12 cellular contexts compared by ENCODE assay signal in genomic region chr7:121023683-121024507, GRCh38. TPM values are rescaled to one million over a fixed set of nuclear protein-coding genes. Genes with fewer than 3 reads are reported as not detected.
A peak's percentile ranks its signal among the peaks of the same experiment; 100 is the strongest.
DNase-seq lines count a peak whose midpoint lies in the region; ATAC-seq, FAIRE-seq and TF ChIP-seq lines count a peak whose summit lies in the region.
"Had no signal": no experiment of that assay in that cellular context is flagged by ENCODE, and none has a peak within 500 bp of the region (broad histone marks: within the 10 kb centered on the region; RNA-seq: fewer than 3 reads in every experiment).

No MANE protein-coding gene starts in this region.

- no peak overlapping the region for H3K4me3 ChIP-seq in heart right ventricle

- H3K36me3 Mint-ChIP-seq in nephron progenitor cell (ENCODE audit: low read depth): peaks cover 19% of the 10 kb centered on the region

- intact Hi-C loops in heart right ventricle (cut with DNase I) (no loop called here), Right ventricle myocardium superior (cut with DNase I) (no loop called here)

- peaks cover 7 to 81% (median 58%) of the 10 kb centered on the region in 9 donors for H3K4me1 ChIP-seq in heart right ventricle

- H3K9me3 Mint-ChIP-seq in nephron progenitor cell: peaks cover 22% of the 10 kb centered on the region

- peak overlapping the region; percentile 18 to 79 (median 56) for H3K27ac ChIP-seq in heart right ventricle

- peaks cover 65% of the 10 kb centered on the region for H3K4me1 Mint-ChIP-seq in nephron progenitor cell

- no peak for DNase-seq in heart right ventricle
- no peak for DNase-seq in Right ventricle myocardium superior
- DNase-seq in nephron progenitor cell: no peak
- DNase-seq in A172 (ENCODE audit: low spot score): no peak
- no peak for DNase-seq in stimulated activated CD4-positive, alpha-beta T cell treated with anti-CD3 and anti-CD28 coated beads, Interleukin-12 subunit alpha, Interleukin-12 subunit beta, amount 100 ng/mL, for 4 hours
- DNase-seq in activated CD4-positive, CD25-positive, alpha-beta regulatory T cell (lab: John Stamatoyannopoulos, UW): no peak
- DNase-seq: head of caudate nucleus, nucleus accumbens, SW 1271 had no signal

- no peak for TF ChIP-seq CTCF in heart right ventricle (IDR thresholded peaks at IDR 0.05)
- no peak for TF ChIP-seq CTCF in nephron progenitor cell (IDR thresholded peaks at IDR 0.05)

- no peaks in the 10 kb centered on the region for H3K27me3 Mint-ChIP-seq in nephron progenitor cell (ENCODE audit: low read depth, poor library complexity)

- no peaks in the 10 kb centered on the region for H3K27me3 ChIP-seq in heart right ventricle

- peak overlapping the region; percentile 47 for H3K4me3 Mint-ChIP-seq in nephron progenitor cell

- 49 to 62% methylated on average over 8 of the region's 8 CpGs for WGBS in heart right ventricle, 2 donors

- no peaks in the 10 kb centered on the region for H3K36me3 ChIP-seq in heart right ventricle

- ATAC-seq in heart right ventricle: peak in 3 of 8 donors; percentile 15 to 46 (median 25)
- ATAC-seq in Right ventricle myocardium superior (ENCODE audit: poor library complexity): no peak
- ATAC-seq in GM18511 (IDR thresholded peaks at IDR 0.05; ENCODE audit: unreplicated experiment): no peak

- peaks cover 0 to 3% (median 0%) of the 10 kb centered on the region in 11 donors for H3K9me3 ChIP-seq in heart right ventricle

- FAIRE-seq in endometrium (lab: Jason Lieb, UNC): peak; percentile 98
- FAIRE-seq: bronchial epithelial cell had no signal

- H3K27ac Mint-ChIP-seq in nephron progenitor cell: peak overlapping the region; percentile 98

RNA-seq across cellular contexts. Expression of gene CPED1, which starts 35.4 kb away (rescaled TPM):
- total RNA-seq in heart right ventricle (10 to 100 TPM; 16.3 to 56.5 (median 40.9) TPM), Right ventricle myocardium superior (26.2 TPM)
- polyA plus RNA-seq in heart right ventricle: 1 to 10 TPM; 3.9 to 4.0 TPM
- 18.0 and 18.4 TPM in 2 replicates for total RNA-seq in A172 (2014; rRNA removed; shearing (Covaris generic))
